1 cellular context compared by ENCODE assay signal in genomic region chr12:92062539-92063493, GRCh38.
TF ChIP-seq lines count a peak whose summit lies in the region.

No MANE protein-coding gene starts in this region.

TF ChIP-seq in GM23338, 12 proteins besides CTCF, POLR2A, EP300 and RAD21 (continued from another document):
- TF ChIP-seq, protein P1, sequence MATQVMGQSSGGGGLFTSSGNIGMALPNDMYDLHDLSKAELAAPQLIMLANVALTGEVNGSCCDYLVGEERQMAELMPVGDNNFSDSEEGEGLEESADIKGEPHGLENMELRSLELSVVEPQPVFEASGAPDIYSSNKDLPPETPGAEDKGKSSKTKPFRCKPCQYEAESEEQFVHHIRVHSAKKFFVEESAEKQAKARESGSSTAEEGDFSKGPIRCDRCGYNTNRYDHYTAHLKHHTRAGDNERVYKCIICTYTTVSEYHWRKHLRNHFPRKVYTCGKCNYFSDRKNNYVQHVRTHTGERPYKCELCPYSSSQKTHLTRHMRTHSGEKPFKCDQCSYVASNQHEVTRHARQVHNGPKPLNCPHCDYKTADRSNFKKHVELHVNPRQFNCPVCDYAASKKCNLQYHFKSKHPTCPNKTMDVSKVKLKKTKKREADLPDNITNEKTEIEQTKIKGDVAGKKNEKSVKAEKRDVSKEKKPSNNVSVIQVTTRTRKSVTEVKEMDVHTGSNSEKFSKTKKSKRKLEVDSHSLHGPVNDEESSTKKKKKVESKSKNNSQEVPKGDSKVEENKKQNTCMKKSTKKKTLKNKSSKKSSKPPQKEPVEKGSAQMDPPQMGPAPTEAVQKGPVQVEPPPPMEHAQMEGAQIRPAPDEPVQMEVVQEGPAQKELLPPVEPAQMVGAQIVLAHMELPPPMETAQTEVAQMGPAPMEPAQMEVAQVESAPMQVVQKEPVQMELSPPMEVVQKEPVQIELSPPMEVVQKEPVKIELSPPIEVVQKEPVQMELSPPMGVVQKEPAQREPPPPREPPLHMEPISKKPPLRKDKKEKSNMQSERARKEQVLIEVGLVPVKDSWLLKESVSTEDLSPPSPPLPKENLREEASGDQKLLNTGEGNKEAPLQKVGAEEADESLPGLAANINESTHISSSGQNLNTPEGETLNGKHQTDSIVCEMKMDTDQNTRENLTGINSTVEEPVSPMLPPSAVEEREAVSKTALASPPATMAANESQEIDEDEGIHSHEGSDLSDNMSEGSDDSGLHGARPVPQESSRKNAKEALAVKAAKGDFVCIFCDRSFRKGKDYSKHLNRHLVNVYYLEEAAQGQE (IDR thresholded peaks at IDR 0.05; ENCODE audit: unreplicated experiment): no peak
- TF ChIP-seq, protein P2, sequence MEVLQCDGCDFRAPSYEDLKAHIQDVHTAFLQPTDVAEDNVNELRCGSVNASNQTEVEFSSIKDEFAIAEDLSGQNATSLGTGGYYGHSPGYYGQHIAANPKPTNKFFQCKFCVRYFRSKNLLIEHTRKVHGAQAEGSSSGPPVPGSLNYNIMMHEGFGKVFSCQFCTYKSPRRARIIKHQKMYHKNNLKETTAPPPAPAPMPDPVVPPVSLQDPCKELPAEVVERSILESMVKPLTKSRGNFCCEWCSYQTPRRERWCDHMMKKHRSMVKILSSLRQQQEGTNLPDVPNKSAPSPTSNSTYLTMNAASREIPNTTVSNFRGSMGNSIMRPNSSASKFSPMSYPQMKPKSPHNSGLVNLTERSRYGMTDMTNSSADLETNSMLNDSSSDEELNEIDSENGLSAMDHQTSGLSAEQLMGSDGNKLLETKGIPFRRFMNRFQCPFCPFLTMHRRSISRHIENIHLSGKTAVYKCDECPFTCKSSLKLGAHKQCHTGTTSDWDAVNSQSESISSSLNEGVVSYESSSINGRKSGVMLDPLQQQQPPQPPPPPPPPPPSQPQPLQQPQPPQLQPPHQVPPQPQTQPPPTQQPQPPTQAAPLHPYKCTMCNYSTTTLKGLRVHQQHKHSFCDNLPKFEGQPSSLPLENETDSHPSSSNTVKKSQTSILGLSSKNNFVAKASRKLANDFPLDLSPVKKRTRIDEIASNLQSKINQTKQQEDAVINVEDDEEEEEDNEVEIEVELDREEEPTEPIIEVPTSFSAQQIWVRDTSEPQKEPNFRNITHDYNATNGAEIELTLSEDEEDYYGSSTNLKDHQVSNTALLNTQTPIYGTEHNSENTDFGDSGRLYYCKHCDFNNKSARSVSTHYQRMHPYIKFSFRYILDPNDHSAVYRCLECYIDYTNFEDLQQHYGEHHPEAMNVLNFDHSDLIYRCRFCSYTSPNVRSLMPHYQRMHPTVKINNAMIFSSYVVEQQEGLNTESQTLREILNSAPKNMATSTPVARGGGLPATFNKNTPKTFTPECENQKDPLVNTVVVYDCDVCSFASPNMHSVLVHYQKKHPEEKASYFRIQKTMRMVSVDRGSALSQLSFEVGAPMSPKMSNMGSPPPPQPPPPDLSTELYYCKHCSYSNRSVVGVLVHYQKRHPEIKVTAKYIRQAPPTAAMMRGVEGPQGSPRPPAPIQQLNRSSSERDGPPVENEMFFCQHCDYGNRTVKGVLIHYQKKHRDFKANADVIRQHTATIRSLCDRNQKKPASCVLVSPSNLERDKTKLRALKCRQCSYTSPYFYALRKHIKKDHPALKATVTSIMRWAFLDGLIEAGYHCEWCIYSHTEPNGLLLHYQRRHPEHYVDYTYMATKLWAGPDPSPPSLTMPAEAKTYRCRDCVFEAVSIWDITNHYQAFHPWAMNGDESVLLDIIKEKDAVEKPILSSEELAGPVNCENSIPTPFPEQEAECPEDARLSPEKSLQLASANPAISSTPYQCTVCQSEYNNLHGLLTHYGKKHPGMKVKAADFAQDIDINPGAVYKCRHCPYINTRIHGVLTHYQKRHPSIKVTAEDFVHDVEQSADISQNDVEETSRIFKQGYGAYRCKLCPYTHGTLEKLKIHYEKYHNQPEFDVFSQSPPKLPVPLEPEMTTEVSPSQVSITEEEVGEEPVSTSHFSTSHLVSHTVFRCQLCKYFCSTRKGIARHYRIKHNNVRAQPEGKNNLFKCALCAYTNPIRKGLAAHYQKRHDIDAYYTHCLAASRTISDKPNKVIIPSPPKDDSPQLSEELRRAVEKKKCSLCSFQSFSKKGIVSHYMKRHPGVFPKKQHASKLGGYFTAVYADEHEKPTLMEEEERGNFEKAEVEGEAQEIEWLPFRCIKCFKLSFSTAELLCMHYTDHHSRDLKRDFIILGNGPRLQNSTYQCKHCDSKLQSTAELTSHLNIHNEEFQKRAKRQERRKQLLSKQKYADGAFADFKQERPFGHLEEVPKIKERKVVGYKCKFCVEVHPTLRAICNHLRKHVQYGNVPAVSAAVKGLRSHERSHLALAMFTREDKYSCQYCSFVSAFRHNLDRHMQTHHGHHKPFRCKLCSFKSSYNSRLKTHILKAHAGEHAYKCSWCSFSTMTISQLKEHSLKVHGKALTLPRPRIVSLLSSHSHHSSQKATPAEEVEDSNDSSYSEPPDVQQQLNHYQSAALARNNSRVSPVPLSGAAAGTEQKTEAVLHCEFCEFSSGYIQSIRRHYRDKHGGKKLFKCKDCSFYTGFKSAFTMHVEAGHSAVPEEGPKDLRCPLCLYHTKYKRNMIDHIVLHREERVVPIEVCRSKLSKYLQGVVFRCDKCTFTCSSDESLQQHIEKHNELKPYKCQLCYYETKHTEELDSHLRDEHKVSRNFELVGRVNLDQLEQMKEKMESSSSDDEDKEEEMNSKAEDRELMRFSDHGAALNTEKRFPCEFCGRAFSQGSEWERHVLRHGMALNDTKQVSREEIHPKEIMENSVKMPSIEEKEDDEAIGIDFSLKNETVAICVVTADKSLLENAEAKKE (CRISPR knock-in tag; IDR thresholded peaks at IDR 0.05): no peak
- TF ChIP-seq STAT1 (IDR thresholded peaks at IDR 0.05; ENCODE audit: unreplicated experiment): no peak
- no peak for TF ChIP-seq EZH2phosphoT487 (IDR thresholded peaks at IDR 0.05; ENCODE audit: unreplicated experiment)
